ENCODE assay signal across 17 cellular contexts in genomic region chr1:4796999-4797375, GRCh38.
DNase-seq lines count a peak whose midpoint lies in the region; ATAC-seq and TF ChIP-seq lines count a peak whose summit lies in the region.
"Had no signal": no experiment of that assay in that cellular context is flagged by ENCODE, and none has a peak within 500 bp of the region (broad histone marks: within the 10 kb centered on the region; RNA-seq: fewer than 3 reads in every experiment).

No MANE protein-coding gene starts in this region.

- H3K4me3 ChIP-seq in right atrium auricular region: no peak overlapping the region
- H3K4me3 ChIP-seq: adrenal gland, breast epithelium, SK-N-MC, smooth muscle cell, transverse colon had no signal

- H3K27me3 Mint-ChIP-seq in activated B cell treated with CpG ODN at 0.5 μM for 24 hours: no peaks in the 10 kb centered on the region
- no peaks in the 10 kb centered on the region for H3K27me3 Mint-ChIP-seq in stimulated activated memory B cell treated with anti-CD40 and anti-IgM and Interleukin-4, amounts not matched to agents 10 μg/mL and 1 μg/mL and 100 μg/mL, for 72 hours

- H3K36me3 ChIP-seq in right atrium auricular region: no peaks in the 10 kb centered on the region
- H3K36me3 ChIP-seq: adrenal gland, breast epithelium, transverse colon had no signal

- ATAC-seq in GM18867 (IDR thresholded peaks at IDR 0.05; ENCODE audit: unreplicated experiment) (peak; percentile 25), HG03103 (IDR thresholded peaks at IDR 0.05; ENCODE audit: low read depth, unreplicated experiment) (peak; percentile 26), activated B cell treated with CpG ODN at 0.5 μM for 24 hours (ENCODE audit: low read depth) (peak; percentile 40)
- ATAC-seq in stimulated activated memory B cell treated with anti-CD40 and anti-IgM and Interleukin-4, amounts not matched to agents 10 μg/mL and 1 μg/mL and 100 μg/mL, for 72 hours: no peak
- ATAC-seq: activated CD8-positive, alpha-beta T cell treated with anti-CD3 and anti-CD28 coated beads for 36 hours; stimulated activated naive CD8-positive, alpha-beta T cell treated with anti-CD3 and anti-CD28 coated beads, Interleukin-15, amount 100 ng/mL, for 72 hours had no signal

- peak overlapping the region; percentile 32 for H3K4me3 Mint-ChIP-seq in activated B cell treated with CpG ODN at 0.5 μM for 24 hours
- H3K4me3 Mint-ChIP-seq in stimulated activated memory B cell treated with anti-CD40 and anti-IgM and Interleukin-4, amounts not matched to agents 10 μg/mL and 1 μg/mL and 100 μg/mL, for 72 hours: peak overlapping the region; percentile 46
- H3K4me3 Mint-ChIP-seq: activated CD8-positive, alpha-beta T cell treated with anti-CD3 and anti-CD28 coated beads for 36 hours; stimulated activated naive CD8-positive, alpha-beta T cell treated with anti-CD3 and anti-CD28 coated beads, Interleukin-15, amount 100 ng/mL, for 72 hours had no signal

- H3K9me3 ChIP-seq in right atrium auricular region: no peaks in the 10 kb centered on the region
- H3K9me3 ChIP-seq: adrenal gland, breast epithelium, Caco-2, transverse colon had no signal

- no peaks in the 10 kb centered on the region for H3K4me1 ChIP-seq in right atrium auricular region
- H3K4me1 ChIP-seq: adrenal gland, breast epithelium, Caco-2, transverse colon had no signal

- peaks cover 4% of the 10 kb centered on the region for H3K9me3 Mint-ChIP-seq in activated B cell treated with CpG ODN at 0.5 μM for 24 hours
- H3K9me3 Mint-ChIP-seq in stimulated activated memory B cell treated with anti-CD40 and anti-IgM and Interleukin-4, amounts not matched to agents 10 μg/mL and 1 μg/mL and 100 μg/mL, for 72 hours: peaks cover 4% of the 10 kb centered on the region
- H3K9me3 Mint-ChIP-seq: activated CD8-positive, alpha-beta T cell treated with anti-CD3 and anti-CD28 coated beads for 36 hours; stimulated activated naive CD8-positive, alpha-beta T cell treated with anti-CD3 and anti-CD28 coated beads, Interleukin-15, amount 100 ng/mL, for 72 hours had no signal

- intact Hi-C loops in activated B cell treated with CpG ODN at 0.5 μM for 24 hours (cut with micrococcal nuclease) (no loop called here), posterior cingulate gyrus (cut with DNase I) (no loop called here)

- no peaks in the 10 kb centered on the region for H3K27me3 ChIP-seq in right atrium auricular region
- H3K27me3 ChIP-seq: adrenal gland, transverse colon had no signal

- no peak overlapping the region for H3K27ac ChIP-seq in right atrium auricular region
- H3K27ac ChIP-seq: adrenal gland, breast epithelium, SK-N-MC had no signal

- POLR2A ChIA-PET in activated B cell treated with CpG ODN at 0.5 μM for 24 hours (lab: Charles Lee): no interaction called here

- no peaks in the 10 kb centered on the region for H3K36me3 Mint-ChIP-seq in activated B cell treated with CpG ODN at 0.5 μM for 24 hours (ENCODE audit: low read depth)
- H3K36me3 Mint-ChIP-seq in stimulated activated memory B cell treated with anti-CD40 and anti-IgM and Interleukin-4, amounts not matched to agents 10 μg/mL and 1 μg/mL and 100 μg/mL, for 72 hours: no peaks in the 10 kb centered on the region

- TF ChIP-seq CTCF in activated B cell treated with CpG ODN at 0.5 μM for 24 hours (IDR thresholded peaks at IDR 0.05) (no peak), right atrium auricular region (IDR thresholded peaks at IDR 0.05) (no peak)

- CTCF ChIA-PET in activated B cell treated with CpG ODN at 0.5 μM for 24 hours (lab: Charles Lee): no interaction called here

- H3K27ac Mint-ChIP-seq in activated B cell treated with CpG ODN at 0.5 μM for 24 hours: peak overlapping the region; percentile 60
- H3K27ac Mint-ChIP-seq in stimulated activated memory B cell treated with anti-CD40 and anti-IgM and Interleukin-4, amounts not matched to agents 10 μg/mL and 1 μg/mL and 100 μg/mL, for 72 hours: peak overlapping the region; percentile 78
- H3K27ac Mint-ChIP-seq: activated CD8-positive, alpha-beta T cell treated with anti-CD3 and anti-CD28 coated beads for 36 hours had no signal

- peaks cover 31% of the 10 kb centered on the region for H3K4me1 Mint-ChIP-seq in activated B cell treated with CpG ODN at 0.5 μM for 24 hours
- peaks cover 23% of the 10 kb centered on the region for H3K4me1 Mint-ChIP-seq in stimulated activated memory B cell treated with anti-CD40 and anti-IgM and Interleukin-4, amounts not matched to agents 10 μg/mL and 1 μg/mL and 100 μg/mL, for 72 hours

- no peak for DNase-seq in activated B cell treated with CpG ODN at 0.5 μM for 24 hours
- no peak for DNase-seq in right atrium auricular region (ENCODE audit: low spot score)
- DNase-seq in posterior cingulate gyrus: no peak
- DNase-seq in stimulated activated CD4-positive, alpha-beta T cell treated with anti-CD3 and anti-CD28 coated beads, Interleukin-4, amount 100 ng/mL, for 24 hours: no peak
- DNase-seq: activated CD8-positive, alpha-beta T cell treated with anti-CD3 and anti-CD28 coated beads for 36 hours; adrenal gland; Caco-2; NCI-H187 treated with DMSO at 0.1 percent for 48 hours; stimulated activated CD4-positive, alpha-beta T cell treated with anti-CD3 and anti-CD28 coated beads, Interleukin-4, amount 100 ng/mL, for 1 hour; stimulated activated naive CD8-positive, alpha-beta T cell treated with anti-CD3 and anti-CD28 coated beads, Interleukin-15, amount 100 ng/mL, for 72 hours; transverse colon had no signal
